In genomic region chr4:1883583-1883982, GRCh38 we compare ENCODE assay signal across 1 cellular context.
A peak's percentile ranks its signal among the peaks of the same experiment; 100 is the strongest.
TF ChIP-seq lines count a peak whose summit lies in the region.

No MANE protein-coding gene starts in this region.

TF ChIP-seq in K562, 482 proteins besides CTCF, POLR2A, EP300 and RAD21 (continues in another document):
- TF ChIP-seq ZNF277 (CRISPR knock-in tag; IDR thresholded peaks at IDR 0.05; ENCODE audit: borderline replicate concordance): no peak
- TF ChIP-seq RREB1 (CRISPR knock-in tag; IDR thresholded peaks at IDR 0.05): no peak
- no peak for TF ChIP-seq HINFP (tag; conservative IDR thresholded peaks at IDR 0.05; ENCODE audit: low read depth)
- TF ChIP-seq ILK (tag; IDR thresholded peaks at IDR 0.05; ENCODE audit: borderline replicate concordance, low read depth): no peak
- no peak for TF ChIP-seq SUPT5H (IDR thresholded peaks at IDR 0.05)
- peak; percentile 49; the same call in 1 of the 2 replicates for TF ChIP-seq TAL1 (IDR thresholded peaks at IDR 0.05)
- no peak for TF ChIP-seq GTF3C2 (IDR thresholded peaks at IDR 0.05; ENCODE audit: borderline replicate concordance, extremely low read depth, insufficient read length)
- no peak for TF ChIP-seq ZNF217 (CRISPR knock-in tag; IDR thresholded peaks at IDR 0.05)
- TF ChIP-seq CXXC5 (CRISPR knock-in tag; IDR thresholded peaks at IDR 0.05): peak; percentile 29; the same call in 1 of the 2 replicates
- no peak for TF ChIP-seq SETDB1 (IDR thresholded peaks at IDR 0.05; ENCODE audit: low read length)
- TF ChIP-seq SIRT6 (IDR thresholded peaks at IDR 0.05; ENCODE audit: low read depth, low read length): no peak
- no peak for TF ChIP-seq ELF1 (tag; IDR thresholded peaks at IDR 0.05)
- TF ChIP-seq OTX1 (CRISPR knock-in tag; IDR thresholded peaks at IDR 0.05): no peak
- TF ChIP-seq GABPA (tag; conservative IDR thresholded peaks at IDR 0.05; ENCODE audit: low read depth): no peak
- TF ChIP-seq HSF4 (CRISPR knock-in tag; IDR thresholded peaks at IDR 0.05; ENCODE audit: borderline replicate concordance): peak; percentile 72; the same call in 1 of the 2 replicates
- TF ChIP-seq ETS2 (tag; IDR thresholded peaks at IDR 0.05; ENCODE audit: borderline replicate concordance, poor library complexity, severe bottlenecking): no peak
- TF ChIP-seq ETV5 (CRISPR knock-in tag; IDR thresholded peaks at IDR 0.05; ENCODE audit: low read depth): no peak
- TF ChIP-seq ATF1 (CRISPR knock-in tag; IDR thresholded peaks at IDR 0.05): no peak
- TF ChIP-seq ATF1 (tag; IDR thresholded peaks at IDR 0.05): no peak
- no peak for TF ChIP-seq ZNF507 (tag; conservative IDR thresholded peaks at IDR 0.05)
- TF ChIP-seq ZFP36 (IDR thresholded peaks at IDR 0.05; ENCODE audit: low read depth, low read length, partially characterized antibody): no peak
- no peak for TF ChIP-seq ZNF77 (CRISPR knock-in tag; IDR thresholded peaks at IDR 0.05)
- no peak for TF ChIP-seq ZNF212 (CRISPR knock-in tag; IDR thresholded peaks at IDR 0.05)
- no peak for TF ChIP-seq SMAD4 (CRISPR knock-in tag; conservative IDR thresholded peaks at IDR 0.05)
- no peak for TF ChIP-seq ERF (CRISPR knock-in tag; IDR thresholded peaks at IDR 0.05)
- no peak for TF ChIP-seq RAD51 (IDR thresholded peaks at IDR 0.05; ENCODE audit: borderline replicate concordance, low read depth)
- no peak for TF ChIP-seq HCFC1 (IDR thresholded peaks at IDR 0.05; ENCODE audit: low read depth, low read length)
- TF ChIP-seq HNRNPH1 (optimal IDR thresholded peaks at IDR 0.05; ENCODE audit: low read depth, low read length): no peak
- TF ChIP-seq PURB (CRISPR knock-in tag; IDR thresholded peaks at IDR 0.05; ENCODE audit: low read depth): no peak
- TF ChIP-seq ZFP91 (CRISPR knock-in tag; IDR thresholded peaks at IDR 0.05): no peak
- TF ChIP-seq CBX2 (IDR thresholded peaks at IDR 0.05; ENCODE audit: insufficient read depth, low read length, poor library complexity, severe bottlenecking): no peak
- TF ChIP-seq CHD2 (IDR thresholded peaks at IDR 0.05; ENCODE audit: low read depth, low read length): no peak
- TF ChIP-seq ZNF239 (CRISPR knock-in tag; IDR thresholded peaks at IDR 0.05): no peak
- no peak for TF ChIP-seq KDM5B (IDR thresholded peaks at IDR 0.05; ENCODE audit: insufficient replicate concordance, low read depth, low read length)
- no peak for TF ChIP-seq RBM39 (optimal IDR thresholded peaks at IDR 0.05; ENCODE audit: low read depth, low read length)
- TF ChIP-seq PML (IDR thresholded peaks at IDR 0.05; ENCODE audit: low read length): no peak
- TF ChIP-seq KLF16 (IDR thresholded peaks at IDR 0.05): no peak
- no peak for TF ChIP-seq ZKSCAN3 (CRISPR knock-in tag; IDR thresholded peaks at IDR 0.05)
- no peak for TF ChIP-seq ZNF586 (CRISPR knock-in tag; conservative IDR thresholded peaks at IDR 0.05)
- no peak for TF ChIP-seq KAT2B (IDR thresholded peaks at IDR 0.05; ENCODE audit: low read depth, low read length)
- TF ChIP-seq BACH1 (tag; IDR thresholded peaks at IDR 0.05): no peak
- TF ChIP-seq GATAD2B (IDR thresholded peaks at IDR 0.05; ENCODE audit: borderline replicate concordance): no peak
- TF ChIP-seq USF1 (CRISPR knock-in tag; IDR thresholded peaks at IDR 0.05): no peak
- no peak for TF ChIP-seq ZNF57 (CRISPR knock-in tag; IDR thresholded peaks at IDR 0.05)
- peak; percentile 76; the same call in 1 of the 2 replicates for TF ChIP-seq MYC (IDR thresholded peaks at IDR 0.05; ENCODE audit: low read depth, low read length)
- TF ChIP-seq MYC (CRISPR knock-in tag; IDR thresholded peaks at IDR 0.05; ENCODE audit: borderline replicate concordance, low read depth): no peak
- TF ChIP-seq ZNF280A (IDR thresholded peaks at IDR 0.05; ENCODE audit: low read depth, partially characterized antibody): no peak
- no peak for TF ChIP-seq CHD1 (IDR thresholded peaks at IDR 0.05; ENCODE audit: low read length)
- TF ChIP-seq CBX3 (IDR thresholded peaks at IDR 0.05; ENCODE audit: borderline replicate concordance in 1 of 2, low read length in 2 of 2): peak in 1 of 2 experiments; percentile 74; a peak in 1 of 3 replicates
- TF ChIP-seq EGR1 (conservative IDR thresholded peaks at IDR 0.05): 0 out of 2 replicates have a peak, but pooled peaks have one; percentile 32
- TF ChIP-seq CCAR2 (IDR thresholded peaks at IDR 0.05; ENCODE audit: low read depth, low read length): no peak
- TF ChIP-seq KAT7 (CRISPR knock-in tag; IDR thresholded peaks at IDR 0.05; ENCODE audit: borderline replicate concordance): no peak
- no peak for TF ChIP-seq ZNF395 (CRISPR knock-in tag; IDR thresholded peaks at IDR 0.05)
- no peak for TF ChIP-seq ZNF551 (CRISPR knock-in tag; IDR thresholded peaks at IDR 0.05)
- TF ChIP-seq ZBTB43 (CRISPR knock-in tag; IDR thresholded peaks at IDR 0.05): 0 out of 2 replicates have a peak, but pooled peaks have one; percentile 35
